23 cellular contexts compared by ENCODE assay signal in genomic region chr4:8291701-8292387, GRCh38. TPM values are rescaled to one million over a fixed set of nuclear protein-coding genes. Genes with fewer than 3 reads are reported as not detected.
"Had no signal": no experiment of that assay in that cellular context is flagged by ENCODE, and none has a peak within 500 bp of the region (broad histone marks: within the 10 kb centered on the region; RNA-seq: fewer than 3 reads in every experiment).

No MANE protein-coding gene starts in this region.

- DNase-seq: activated CD4-positive, alpha-beta T cell treated with anti-CD3 and anti-CD28 coated beads, Interleukin-2, amount 10 ng/mL, durations not matched to agents 7 days and 5 days; activated CD4-positive, CD25-positive, alpha-beta regulatory T cell treated with anti-CD3 and anti-CD28 coated beads, Interleukin-2, amount 50 U/mL, for 72 hours; activated CD8-positive, alpha-beta memory T cell treated with anti-CD3 and anti-CD28 coated beads, Interleukin-2, amount 10 ng/mL, durations not matched to agents 7 days and 5 days; activated CD8-positive, alpha-beta T cell treated with anti-CD3 and anti-CD28 coated beads for 36 hours; activated effector memory CD4-positive, alpha-beta T cell treated with anti-CD3 and anti-CD28 coated beads, Interleukin-2, amount 50 U/mL, for 16 hours; activated naive CD4-positive, alpha-beta T cell treated with anti-CD3 and anti-CD28 coated beads, Interleukin-2, amount 10 ng/mL, durations not matched to agents 7 days and 5 days; activated T-cell treated with anti-CD3 and anti-CD28 coated beads for 4 hours; body of pancreas; caudate nucleus; effector memory CD8-positive, alpha-beta T cell; foreskin melanocyte; left colon; natural killer cell; stimulated activated CD4-positive, alpha-beta T cell treated with anti-CD3 and anti-CD28 coated beads, Interleukin-4, amount 100 ng/mL, for 1 hour; stimulated activated naive CD4-positive, alpha-beta T cell; T-cell; WERI-Rb-1 had no signal

- H3K27me3 Mint-ChIP-seq: activated CD4-positive, alpha-beta T cell treated with anti-CD3 and anti-CD28 coated beads, Interleukin-2, amount 10 ng/mL, durations not matched to agents 7 days and 5 days; activated CD8-positive, alpha-beta memory T cell treated with anti-CD3 and anti-CD28 coated beads, Interleukin-2, amount 10 ng/mL, durations not matched to agents 7 days and 5 days; activated CD8-positive, alpha-beta T cell treated with anti-CD3 and anti-CD28 coated beads for 36 hours; activated naive CD4-positive, alpha-beta T cell treated with anti-CD3 and anti-CD28 coated beads, Interleukin-2, amount 10 ng/mL, durations not matched to agents 7 days and 5 days; type B pancreatic cell had no signal

- ATAC-seq: activated CD8-positive, alpha-beta memory T cell treated with anti-CD3 and anti-CD28 coated beads, Interleukin-2, amount 10 ng/mL, durations not matched to agents 7 days and 5 days; activated CD8-positive, alpha-beta T cell treated with anti-CD3 and anti-CD28 coated beads for 36 hours; body of pancreas; effector memory CD8-positive, alpha-beta T cell; esophagus mucosa; left colon; natural killer cell; T-cell had no signal

- H3K4me1 ChIP-seq: body of pancreas, parathyroid adenoma had no signal

- H3K36me3 Mint-ChIP-seq: activated CD8-positive, alpha-beta memory T cell treated with anti-CD3 and anti-CD28 coated beads, Interleukin-2, amount 10 ng/mL, durations not matched to agents 7 days and 5 days; activated naive CD4-positive, alpha-beta T cell treated with anti-CD3 and anti-CD28 coated beads, Interleukin-2, amount 10 ng/mL, durations not matched to agents 7 days and 5 days; natural killer cell; T-cell; type B pancreatic cell had no signal

- H3K27ac Mint-ChIP-seq: activated CD4-positive, alpha-beta T cell treated with anti-CD3 and anti-CD28 coated beads, Interleukin-2, amount 10 ng/mL, durations not matched to agents 7 days and 5 days; activated CD8-positive, alpha-beta memory T cell treated with anti-CD3 and anti-CD28 coated beads, Interleukin-2, amount 10 ng/mL, durations not matched to agents 7 days and 5 days; activated CD8-positive, alpha-beta T cell treated with anti-CD3 and anti-CD28 coated beads for 36 hours; activated naive CD4-positive, alpha-beta T cell treated with anti-CD3 and anti-CD28 coated beads, Interleukin-2, amount 10 ng/mL, durations not matched to agents 7 days and 5 days; effector memory CD8-positive, alpha-beta T cell; natural killer cell; T-cell; T-helper 2 cell treated with Interferon-gamma antibody and Interleukin-4, amounts not matched to agents 5 μg/mL and 100 μg/mL, for 36 hours; type B pancreatic cell had no signal

- H3K4me3 ChIP-seq: body of pancreas, thoracic aorta had no signal

- H3K27ac ChIP-seq: body of pancreas, parathyroid adenoma, thoracic aorta, WERI-Rb-1 had no signal

- H3K9me3 ChIP-seq: body of pancreas, neutrophil, thoracic aorta had no signal

- H3K9ac ChIP-seq: parathyroid adenoma had no signal

- H3K4me3 Mint-ChIP-seq: activated CD4-positive, alpha-beta T cell treated with anti-CD3 and anti-CD28 coated beads, Interleukin-2, amount 10 ng/mL, durations not matched to agents 7 days and 5 days; activated CD8-positive, alpha-beta memory T cell treated with anti-CD3 and anti-CD28 coated beads, Interleukin-2, amount 10 ng/mL, durations not matched to agents 7 days and 5 days; activated CD8-positive, alpha-beta T cell treated with anti-CD3 and anti-CD28 coated beads for 36 hours; activated naive CD4-positive, alpha-beta T cell treated with anti-CD3 and anti-CD28 coated beads, Interleukin-2, amount 10 ng/mL, durations not matched to agents 7 days and 5 days; effector memory CD8-positive, alpha-beta T cell; natural killer cell; T-cell; T-helper 2 cell treated with Interferon-gamma antibody and Interleukin-4, amounts not matched to agents 5 μg/mL and 100 μg/mL, for 36 hours; type B pancreatic cell had no signal

- H3K9me3 Mint-ChIP-seq: activated CD8-positive, alpha-beta T cell treated with anti-CD3 and anti-CD28 coated beads for 36 hours; type B pancreatic cell had no signal

- H3K36me3 ChIP-seq: thoracic aorta, WERI-Rb-1 had no signal

- H3K27me3 ChIP-seq: body of pancreas, neutrophil had no signal

- H3K4me1 Mint-ChIP-seq: activated CD4-positive, alpha-beta T cell treated with anti-CD3 and anti-CD28 coated beads, Interleukin-2, amount 10 ng/mL, durations not matched to agents 7 days and 5 days; activated CD8-positive, alpha-beta memory T cell treated with anti-CD3 and anti-CD28 coated beads, Interleukin-2, amount 10 ng/mL, durations not matched to agents 7 days and 5 days; activated naive CD4-positive, alpha-beta T cell treated with anti-CD3 and anti-CD28 coated beads, Interleukin-2, amount 10 ng/mL, durations not matched to agents 7 days and 5 days; natural killer cell; T-cell had no signal

RNA-seq across cellular contexts. Expression of gene HTRA3, which starts 22.3 kb away (rescaled TPM):
- total RNA-seq: activated CD4-positive, alpha-beta T cell treated with anti-CD3 and anti-CD28 coated beads, Interleukin-2, amount 10 ng/mL, durations not matched to agents 7 days and 5 days; activated CD8-positive, alpha-beta memory T cell treated with anti-CD3 and anti-CD28 coated beads, Interleukin-2, amount 10 ng/mL, durations not matched to agents 7 days and 5 days; natural killer cell had no signal
